ENCODE assay signal across 8 cellular contexts in genomic region chr3:67791620-67792019, GRCh38.
"Had no signal": no experiment of that assay in that cellular context is flagged by ENCODE, and none has a peak within 500 bp of the region (broad histone marks: within the 10 kb centered on the region; RNA-seq: fewer than 3 reads in every experiment).

No MANE protein-coding gene starts in this region.

- H3K4me1 ChIP-seq: HAP-1 had no signal

- H3K36me3 ChIP-seq: HAP-1 had no signal

- H3K27ac ChIP-seq: GM23248, HL-60 had no signal

- DNase-seq: GM23248, GOT3, H7, HFFc6, KBM-7 had no signal

- H2AFZ ChIP-seq: GM23248 had no signal

- ATAC-seq: HepG2 had no signal

- FAIRE-seq: HepG2 had no signal

- H3K9ac ChIP-seq: GM23248 had no signal

- H3K4me3 ChIP-seq: GM23248, HAP-1 had no signal

- H3K9me3 ChIP-seq: HAP-1 had no signal
